18 cellular contexts compared by ENCODE assay signal in the genomic region with DNA sequence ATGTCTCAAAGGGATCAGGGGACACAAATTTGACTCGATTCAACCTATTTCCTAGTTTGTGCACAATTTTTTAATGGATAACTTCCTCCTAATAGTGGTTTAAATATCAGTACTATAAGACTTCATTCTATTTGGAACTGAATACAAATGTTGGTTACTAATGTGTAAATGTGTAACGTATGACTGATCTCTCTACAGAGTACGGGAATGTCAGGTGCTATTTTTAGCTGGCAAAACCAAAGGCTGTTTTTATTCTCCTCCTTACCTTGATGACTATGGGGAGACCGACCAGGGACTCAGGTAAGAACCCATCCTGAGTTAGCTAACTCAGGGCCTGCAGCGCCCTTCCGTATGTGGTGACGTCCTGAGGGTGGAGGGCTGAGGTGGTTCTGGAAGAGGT. TPM values are rescaled to one million over a fixed set of nuclear protein-coding genes. Genes with fewer than 3 reads are reported as not detected.
"Had no signal": no experiment of that assay in that cellular context is flagged by ENCODE, and none has a peak within 500 bp of the region (broad histone marks: within the 10 kb centered on the region; RNA-seq: fewer than 3 reads in every experiment).

No MANE protein-coding gene starts in this region.

- H3K4me1 ChIP-seq: neural progenitor cell had no signal

- H3K27ac Mint-ChIP-seq: endodermal cell, neural progenitor cell had no signal

- H3K9me3 Mint-ChIP-seq: activated T-helper 1 cell treated with anti-CD3 and anti-CD28 coated beads, Interleukin-12 subunit alpha, Interleukin-12 subunit beta, Interleukin-2, Interleukin-4 antibody, amounts not matched to agents 30 ng/mL and 10 ng/mL and 1 ng/mL, durations not matched to agents 14 hours and 24 hours and 36 hours; T-helper 2 cell treated with Interferon-gamma antibody and Interleukin-4, amounts not matched to agents 5 μg/mL and 100 μg/mL, for 36 hours had no signal

- H3K27me3 ChIP-seq: heart left ventricle, neural progenitor cell, upper lobe of left lung had no signal

- ATAC-seq: esophagus mucosa, heart left ventricle, left ventricle myocardium superior, right cardiac atrium had no signal

- H3K4me1 Mint-ChIP-seq: endodermal cell, neural progenitor cell had no signal

- H3K4me3 ChIP-seq: heart left ventricle, neural progenitor cell, upper lobe of left lung had no signal

- H3K27ac ChIP-seq: neural progenitor cell, parathyroid adenoma had no signal

- H3K9me3 ChIP-seq: heart left ventricle, upper lobe of left lung had no signal

- H3K4me3 Mint-ChIP-seq: activated T-helper 1 cell treated with anti-CD3 and anti-CD28 coated beads, Interleukin-12 subunit alpha, Interleukin-12 subunit beta, Interleukin-2, Interleukin-4 antibody, amounts not matched to agents 30 ng/mL and 10 ng/mL and 1 ng/mL, durations not matched to agents 14 hours and 24 hours and 36 hours; endodermal cell; neural progenitor cell; T-helper 2 cell treated with Interferon-gamma antibody and Interleukin-4, amounts not matched to agents 5 μg/mL and 100 μg/mL, for 36 hours had no signal

- DNase-seq: activated CD4-positive, alpha-beta T cell treated with anti-CD3 and anti-CD28 coated beads, Interleukin-2, amount 50 U/mL, for 4 hours; activated CD4-positive, CD25-positive, alpha-beta regulatory T cell treated with anti-CD3 and anti-CD28 coated beads, Interleukin-2, amount 50 U/mL, for 72 hours; activated naive CD4-positive, alpha-beta T cell treated with Interleukin-2 at 50 U/mL for 16 hours; amygdala; endodermal cell; heart left ventricle; left ventricle myocardium superior; mesendoderm; right cardiac atrium; SIG-M5; stimulated activated CD4-positive, alpha-beta T cell treated with anti-CD3 and anti-CD28 coated beads, Interleukin-1b, Interleukin-23, amount 100 ng/mL, for 48 hours; stimulated activated naive CD4-positive, alpha-beta T cell treated with Interleukin-2 at 50 U/mL for 16 hours; upper lobe of left lung had no signal

RNA-seq across cellular contexts. Expression of a gene that starts 33.0 kb away (rescaled TPM):
- total RNA-seq: activated T-helper 1 cell treated with anti-CD3 and anti-CD28 coated beads, Interleukin-12 subunit alpha, Interleukin-12 subunit beta, Interleukin-2, Interleukin-4 antibody, amounts not matched to agents 30 ng/mL and 10 ng/mL and 1 ng/mL, durations not matched to agents 14 hours and 24 hours and 36 hours had no signal
